Comparison of ENCODE assay signal across 26 cellular contexts in genomic region chr1:194267021-194267420, GRCh38.
"Had no signal": no experiment of that assay in that cellular context is flagged by ENCODE, and none has a peak within 500 bp of the region (broad histone marks: within the 10 kb centered on the region; RNA-seq: fewer than 3 reads in every experiment).

No MANE protein-coding gene starts in this region.

- H3K4me3 Mint-ChIP-seq: natural killer cell; nephron; neural progenitor cell; stimulated activated effector memory CD8-positive, alpha-beta T cell treated with anti-CD3 and anti-CD28 coated beads, Interleukin-12 subunit alpha, Interleukin-12 subunit beta, amount 100 ng/mL, for 72 hours; stimulated activated naive B cell treated with anti-CD40 and anti-IgM and Interleukin-4, amounts not matched to agents 10 μg/mL and 1 μg/mL and 100 μg/mL, for 72 hours; stimulated activated naive CD8-positive, alpha-beta T cell treated with anti-CD3 and anti-CD28 coated beads, Interleukin-15, Interleukin-2, amounts not matched to agents 100 ng/mL and 50 ng/mL, for 24 hours had no signal

- H3K36me3 ChIP-seq: neural progenitor cell, ovary, right lobe of liver, sigmoid colon, stomach, thoracic aorta, thyroid gland, tibial nerve, upper lobe of right lung, uterus had no signal

- ATAC-seq: natural killer cell; psoas muscle; right cardiac atrium; right lobe of liver; stimulated activated effector memory CD8-positive, alpha-beta T cell treated with anti-CD3 and anti-CD28 coated beads, Interleukin-12 subunit alpha, Interleukin-12 subunit beta, amount 100 ng/mL, for 72 hours; stimulated activated naive B cell treated with anti-CD40 and anti-IgM and Interleukin-4, amounts not matched to agents 10 μg/mL and 1 μg/mL and 100 μg/mL, for 72 hours; upper lobe of right lung had no signal

- H3K4me1 Mint-ChIP-seq: natural killer cell; nephron; neural progenitor cell; stimulated activated effector memory CD8-positive, alpha-beta T cell treated with anti-CD3 and anti-CD28 coated beads, Interleukin-12 subunit alpha, Interleukin-12 subunit beta, amount 100 ng/mL, for 72 hours; stimulated activated naive B cell treated with anti-CD40 and anti-IgM and Interleukin-4, amounts not matched to agents 10 μg/mL and 1 μg/mL and 100 μg/mL, for 72 hours had no signal

- DNase-seq: natural killer cell; occipital lobe; ovary; posterior cingulate gyrus; psoas muscle; right cardiac atrium; right lobe of liver; sigmoid colon; small intestine; stimulated activated CD4-positive, alpha-beta T cell treated with anti-CD3 and anti-CD28 coated beads, Interleukin-15, amount 100 ng/mL, for 24 hours; stimulated activated CD4-positive, alpha-beta T cell treated with anti-CD3 and anti-CD28 coated beads, Interleukin-2, amount 100 ng/mL, for 24 hours; stimulated activated CD4-positive, alpha-beta T cell treated with anti-CD3 and anti-CD28 coated beads, Interleukin-2, amount 100 ng/mL, for 48 hours; stimulated activated CD4-positive, alpha-beta T cell treated with anti-CD3 and anti-CD28 coated beads, Interleukin-4, amount 100 ng/mL, for 24 hours; stimulated activated naive B cell treated with anti-CD40 and anti-IgM and Interleukin-4, amounts not matched to agents 10 μg/mL and 1 μg/mL and 100 μg/mL, for 72 hours; stimulated activated naive CD4-positive, alpha-beta T cell treated with Interleukin-2 at 50 U/mL for 16 hours; stomach; thyroid gland; upper lobe of right lung; uterus had no signal

- FAIRE-seq: small intestine had no signal

- H3K4me3 ChIP-seq: neural progenitor cell, ovary, psoas muscle, right lobe of liver, sigmoid colon, stomach, thoracic aorta, thyroid gland, tibial nerve, upper lobe of right lung, uterus had no signal

- H3K27me3 ChIP-seq: neural progenitor cell, ovary, right lobe of liver, sigmoid colon, stomach, thyroid gland, tibial nerve, upper lobe of right lung, uterus had no signal

- H3K36me3 Mint-ChIP-seq: neural progenitor cell had no signal

- H3K27me3 Mint-ChIP-seq: progenitor cell of endocrine pancreas; stimulated activated naive CD8-positive, alpha-beta T cell treated with anti-CD3 and anti-CD28 coated beads, Interleukin-15, Interleukin-2, amounts not matched to agents 100 ng/mL and 50 ng/mL, for 24 hours had no signal

- H3K27ac Mint-ChIP-seq: natural killer cell; nephron; neural progenitor cell; progenitor cell of endocrine pancreas; stimulated activated effector memory CD8-positive, alpha-beta T cell treated with anti-CD3 and anti-CD28 coated beads, Interleukin-12 subunit alpha, Interleukin-12 subunit beta, amount 100 ng/mL, for 72 hours; stimulated activated naive B cell treated with anti-CD40 and anti-IgM and Interleukin-4, amounts not matched to agents 10 μg/mL and 1 μg/mL and 100 μg/mL, for 72 hours; stimulated activated naive CD8-positive, alpha-beta T cell treated with anti-CD3 and anti-CD28 coated beads, Interleukin-15, Interleukin-2, amounts not matched to agents 100 ng/mL and 50 ng/mL, for 24 hours had no signal
